11 cellular contexts compared by ENCODE assay signal in the genomic region with DNA sequence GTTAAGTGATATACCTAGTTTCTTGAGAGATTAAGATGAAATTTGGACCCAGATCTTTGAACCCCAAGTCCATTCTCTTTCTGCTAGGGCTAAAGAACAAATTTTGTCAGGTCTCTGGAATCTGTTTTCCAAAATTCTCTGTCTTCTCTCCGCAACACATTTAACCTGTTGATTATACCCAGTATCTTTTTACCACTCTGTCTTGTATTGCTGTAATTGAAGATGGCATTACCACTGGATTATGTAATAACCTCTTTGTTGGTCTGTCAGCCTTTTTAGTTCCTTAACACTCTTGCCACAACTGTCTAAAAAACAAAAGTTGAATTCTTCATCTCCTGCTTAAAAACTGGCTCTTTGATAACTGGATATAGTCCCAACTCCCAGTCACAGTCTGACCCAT. TPM values are rescaled to one million over a fixed set of nuclear protein-coding genes. Genes with fewer than 3 reads are reported as not detected.
DNase-seq lines count a peak whose midpoint lies in the region; ATAC-seq, FAIRE-seq and TF ChIP-seq lines count a peak whose summit lies in the region.
"Had no signal": no experiment of that assay in that cellular context is flagged by ENCODE, and none has a peak within 500 bp of the region (broad histone marks: within the 10 kb centered on the region; RNA-seq: fewer than 3 reads in every experiment).

No MANE protein-coding gene starts in this region.

- peaks cover 12% of the 10 kb centered on the region for H3F3A ChIP-seq in neural progenitor cell (ENCODE audit: low read depth)

- no peak overlapping the region for H2AFZ ChIP-seq in K562 (ENCODE audit: low read depth, low read length)
- no peak overlapping the region for H2AFZ ChIP-seq in neural progenitor cell (replicated peaks)

- CTCF ChIA-PET in CD8-positive, alpha-beta memory T cell (lab: Charles Lee): no interaction called here
- CTCF ChIA-PET in K562 (lab: Yijun Ruan, JAX; ENCODE audit: low intra/inter-chr PET ratio): interaction anchor here (0.6 kb wide), 2 partner anchors 225 to 668 kb away, joined by 3 to 4 read pairs; no protein-coding TSS in a partner anchor

- peaks cover 19% of the 10 kb centered on the region for H4K20me1 ChIP-seq in K562 (replicated peaks; ENCODE audit: control insufficient read depth, insufficient read depth, low read length)
- H4K20me1 ChIP-seq in neural progenitor cell (ENCODE audit: low read depth): peaks cover 63% of the 10 kb centered on the region

- H3K36me3 ChIP-seq in CD8-positive, alpha-beta memory T cell (ENCODE audit: insufficient read depth, low read length): peaks cover 9% of the 10 kb centered on the region
- H3K36me3 ChIP-seq in HUES48 (ENCODE audit: control insufficient read depth, insufficient read depth, low read length): peaks cover 51% of the 10 kb centered on the region
- peaks cover 68% of the 10 kb centered on the region for H3K36me3 ChIP-seq in K562 (ENCODE audit: control insufficient read depth, insufficient read depth, low read length)
- H3K36me3 ChIP-seq in neural progenitor cell: peaks cover 17% of the 10 kb centered on the region

- no peak overlapping the region for H3K4me3 ChIP-seq in CD8-positive, alpha-beta memory T cell (ENCODE audit: low read length)
- H3K4me3 ChIP-seq in HUES48 (ENCODE audit: low read depth, low read length) (peak overlapping the region; percentile 17; the same call in 1 of the 2 replicates), K562 (no peak overlapping the region), neural progenitor cell (no peak overlapping the region)

- no TSS peak for BruUV-seq in K562 (replicated peaks; lab: Mats Ljungman, UMichigan)

- no peak overlapping the region for H3K4me2 ChIP-seq in K562 (ENCODE audit: insufficient read depth, low read length)
- peak overlapping the region; percentile 95 for H3K4me2 ChIP-seq in neural progenitor cell

- no peak for ATAC-seq in K562
- no peak for ATAC-seq in GM21825 (IDR thresholded peaks at IDR 0.05; ENCODE audit: unreplicated experiment)

- no peak for TF ChIP-seq CTCF in K562 (IDR thresholded peaks at IDR 0.05 in 2 of 3, conservative IDR thresholded peaks at IDR 0.05 in 1 of 3; ENCODE audit: insufficient read depth in 2 of 3, low read depth in 1 of 3, low read length in 3 of 3)
- TF ChIP-seq CTCF in neural progenitor cell (IDR thresholded peaks at IDR 0.05): no peak

- peak overlapping the region; percentile 33 to 94 (median 70) for H3K27ac Mint-ChIP-seq in CD8-positive, alpha-beta memory T cell
- no peak overlapping the region for H3K27ac Mint-ChIP-seq in neural progenitor cell

- peaks cover 75% of the 10 kb centered on the region for H3K79me2 ChIP-seq in K562 (ENCODE audit: control insufficient read depth, insufficient read depth, low read length)
- H3K79me2 ChIP-seq in neural progenitor cell (ENCODE audit: low read depth): peaks cover 79% of the 10 kb centered on the region

- peaks cover 5% of the 10 kb centered on the region for H3K9me1 ChIP-seq in K562 (ENCODE audit: control insufficient read depth, insufficient read depth, low read length)

- FAIRE-seq in K562 (lab: Jason Lieb, UNC): no peak

- no peak for TF ChIP-seq POLR2A in K562 (conservative IDR thresholded peaks at IDR 0.05)

- H3K27ac ChIP-seq in CD8-positive, alpha-beta memory T cell (ENCODE audit: low read depth, low read length): no peak overlapping the region
- no peak overlapping the region for H3K27ac ChIP-seq in HUES48 (ENCODE audit: low read depth, low read length)
- H3K27ac ChIP-seq in K562 (ENCODE audit: extremely low read depth, low read depth, low read length): no peak overlapping the region
- H3K27ac ChIP-seq in neural progenitor cell: no peak overlapping the region

- peaks cover 44 to 55% (median 49%) of the 10 kb centered on the region in 3 donors for H3K4me1 Mint-ChIP-seq in CD8-positive, alpha-beta memory T cell
- peaks cover 18% of the 10 kb centered on the region for H3K4me1 Mint-ChIP-seq in neural progenitor cell

- no peaks in the 10 kb centered on the region for H3K27me3 Mint-ChIP-seq in CD8-positive, alpha-beta memory T cell
- no peaks in the 10 kb centered on the region for H3K27me3 Mint-ChIP-seq in neural progenitor cell (ENCODE audit: insufficient read depth, low read depth)

- peak overlapping the region; percentile 7 to 89 (median 48) for H3K4me3 Mint-ChIP-seq in CD8-positive, alpha-beta memory T cell
- H3K4me3 Mint-ChIP-seq in neural progenitor cell: peak overlapping the region; percentile 61

- H3K4me1 ChIP-seq in CD8-positive, alpha-beta memory T cell (ENCODE audit: insufficient read depth, low read length): peaks cover 63% of the 10 kb centered on the region
- H3K4me1 ChIP-seq in HUES48 (ENCODE audit: control insufficient read depth, insufficient read depth, low read length) (peaks cover 38% of the 10 kb centered on the region), K562 (replicated peaks in 1 of 2; ENCODE audit: control insufficient read depth in 2 of 2, insufficient read depth in 2 of 2, low read length in 2 of 2) (peaks cover 5 to 17% of the 10 kb centered on the region in 2 experiments; a peak in 4 of 5 replicates), neural progenitor cell (peaks cover 34% of the 10 kb centered on the region)

- H3K9ac ChIP-seq in HUES48 (ENCODE audit: low read depth, low read length) (no peak overlapping the region), K562 (ENCODE audit: insufficient read depth in 1 of 2, low read depth in 2 of 2, low read length in 2 of 2) (peak overlapping the region in 1 of 2 experiments; percentile 6; a peak in 1 of 4 replicates), neural progenitor cell (no peak overlapping the region)

- H3K36me3 Mint-ChIP-seq in CD8-positive, alpha-beta memory T cell: peaks cover 0 to 48% (median 3%) of the 10 kb centered on the region in 3 donors
- H3K36me3 Mint-ChIP-seq in neural progenitor cell: peaks cover 18% of the 10 kb centered on the region

- H3K9me3 Mint-ChIP-seq in CD8-positive, alpha-beta memory T cell: no peaks in the 10 kb centered on the region
- no peaks in the 10 kb centered on the region for H3K9me3 Mint-ChIP-seq in neural progenitor cell

- H3K9me3 ChIP-seq in CD8-positive, alpha-beta memory T cell (ENCODE audit: low read length): no peaks in the 10 kb centered on the region
- no peaks in the 10 kb centered on the region for H3K9me3 ChIP-seq in HUES48 (ENCODE audit: control insufficient read depth, insufficient read depth, low read length)
- no peaks in the 10 kb centered on the region for H3K9me3 ChIP-seq in K562 (replicated peaks; ENCODE audit: control insufficient read depth, insufficient read depth, low read depth, low read length)
- no peaks in the 10 kb centered on the region for H3K9me3 ChIP-seq in neural progenitor cell (ENCODE audit: low read depth)

- intact Hi-C loops in K562 (cut with micrococcal nuclease): no loop called here

- WGBS in K562 (ENCODE audit: insufficient coverage, low coverage, missing lambda C conversion rate): 87% methylated on average over 1 of the region's 1 CpG

- TF ChIP-seq EP300 in K562 (IDR thresholded peaks at IDR 0.05; ENCODE audit: low read length): no peak

- TF ChIP-seq RAD21 in K562 (CRISPR knock-in tag; conservative IDR thresholded peaks at IDR 0.05 in 1 of 2, IDR thresholded peaks at IDR 0.05 in 1 of 2): no peak

- POLR2A ChIA-PET in CD8-positive, alpha-beta memory T cell (lab: Charles Lee): no interaction called here
- POLR2A ChIA-PET in K562 (lab: Yijun Ruan, JAX): interaction anchor here (0.7 to 4.0 kb wide), 4 partner anchors 10 to 319 kb away, joined by 3 to 64 read pairs (median 3); no protein-coding TSS in a partner anchor

- H3K27me3 ChIP-seq in CD8-positive, alpha-beta memory T cell (ENCODE audit: insufficient read depth, low read length, poor library complexity, severe bottlenecking): no peaks in the 10 kb centered on the region
- no peaks in the 10 kb centered on the region for H3K27me3 ChIP-seq in HUES48 (ENCODE audit: control insufficient read depth, insufficient read depth, low read length)
- H3K27me3 ChIP-seq in K562 (ENCODE audit: control insufficient read depth in 2 of 2, insufficient read depth in 2 of 2, low read length in 2 of 2): no peaks in the 10 kb centered on the region
- H3K27me3 ChIP-seq in neural progenitor cell: no peaks in the 10 kb centered on the region

- in situ Hi-C loops in K562 (cut with MboI): no loop called here

- no peak for DNase-seq in CD8-positive, alpha-beta memory T cell
- DNase-seq in K562 (ENCODE audit: extremely low read depth in 1 of 4, low spot score in 3 of 4) (no peak), neural progenitor cell (ENCODE audit: low spot score) (no peak), 8988T (no peak), HuH-7.5 (ENCODE audit: low spot score) (no peak)
- DNase-seq: activated CD8-positive, alpha-beta memory T cell treated with anti-CD3 and anti-CD28 coated beads, Interleukin-2, amount 50 U/mL, for 4 hours; foreskin melanocyte; mesenchymal stem cell; NCI-H510A treated with DMSO at 0.1 percent for 48 hours had no signal

RNA-seq across cellular contexts. Expression of a gene that starts 3.0 kb away (rescaled TPM):
- total RNA-seq in CD8-positive, alpha-beta memory T cell: 100 to 1,000 TPM; 339 TPM
- 293 TPM for polyA plus RNA-seq in CD8-positive, alpha-beta memory T cell
- 83.3 and 146 TPM in 2 replicates for total RNA-seq in K562 (2011; cell fraction: chromatin; rRNA removed; ENCODE audit: low replicate concordance)
- 43.4 and 63.3 TPM in 2 replicates for total RNA-seq in K562 (2011; cell fraction: nucleolus; rRNA removed)
- total RNA-seq in K562 (2011; cell fraction: nucleoplasm; rRNA removed): 146 and 277 TPM in 2 replicates
- total RNA-seq in K562 (2014; rRNA removed) (272 and 273 TPM in 2 replicates), K562 (2014; rRNA removed; fragmentation: Illumina TruSeq; extraction: Trizol) (690 and 726 TPM in 2 replicates), K562 (2015; rRNA removed; fragmentation: Illumina TruSeq; extraction: Trizol) (537 and 597 TPM in 2 replicates), K562 (2021) (434 and 437 TPM in 2 replicates), neural progenitor cell (ENCODE audit: low replicate concordance) (751 and 1,104 TPM in 2 replicates)
- polyA plus RNA-seq in K562 (2011; rRNA removed) (836 and 1,016 TPM in 2 replicates), K562 (2014; fragmentation: Illumina TruSeq; extraction: Trizol) (557 and 668 TPM in 2 replicates), K562 (2014; fragmentation: Nextera tagmentation; extraction: Ambion mirVana) (1,000 to 10,000 TPM; 1,645 to 1,892 TPM), K562 (2014; rRNA removed) (502 and 509 TPM in 2 replicates)
- 227 and 688 TPM in 2 replicates for polyA plus RNA-seq in K562 (2011; cell fraction: cytosol; rRNA removed)
- 227 and 377 TPM in 2 replicates for polyA plus RNA-seq in K562 (2011; cell fraction: nucleus; rRNA removed)
- polyA plus RNA-seq in K562 (2012): 392 and 460 TPM in 2 replicates
- polyA minus RNA-seq in K562 (2011; rRNA and poly(A)+ RNA removed): 359 and 411 TPM in 2 replicates
- 148 and 171 TPM in 2 replicates for polyA minus RNA-seq in K562 (2011; cell fraction: cytosol; rRNA and poly(A)+ RNA removed)
- 33.3 and 80.0 TPM in 2 replicates for polyA minus RNA-seq in K562 (2011; cell fraction: nucleus; rRNA and poly(A)+ RNA removed)

RNA-seq across cellular contexts. Expression of a gene that starts 29.3 kb away (rescaled TPM):
- 1 to 10 TPM; 2.2 to 3.0 TPM for total RNA-seq in CD8-positive, alpha-beta memory T cell
- polyA plus RNA-seq in CD8-positive, alpha-beta memory T cell: 1.8 TPM
- total RNA-seq in K562 (2011; cell fraction: chromatin; rRNA removed; ENCODE audit: low replicate concordance): 16.4 and 37.6 TPM in 2 replicates
- total RNA-seq in K562 (2011; cell fraction: nucleolus; rRNA removed): 26.8 and 35.4 TPM in 2 replicates
- total RNA-seq in K562 (2011; cell fraction: nucleoplasm; rRNA removed): 21.5 and 25.0 TPM in 2 replicates
- total RNA-seq in K562 (2014; rRNA removed) (8.0 and 11.6 TPM in 2 replicates), K562 (2014; rRNA removed; fragmentation: Illumina TruSeq; extraction: Trizol) (4.7 and 5.1 TPM in 2 replicates), K562 (2015; rRNA removed; fragmentation: Illumina TruSeq; extraction: Trizol) (6.7 and 7.6 TPM in 2 replicates), K562 (2021) (18.5 and 21.1 TPM in 2 replicates), neural progenitor cell (ENCODE audit: low replicate concordance) (4.3 and 5.7 TPM in 2 replicates)
- polyA plus RNA-seq in K562 (2011; rRNA removed) (4.0 and 11.2 TPM in 2 replicates), K562 (2014; fragmentation: Illumina TruSeq; extraction: Trizol) (21.9 and 27.0 TPM in 2 replicates), K562 (2014; fragmentation: Nextera tagmentation; extraction: Ambion mirVana) (under 1 TPM; 0.21 to 0.48 TPM), K562 (2014; rRNA removed) (7.5 and 8.8 TPM in 2 replicates)
- polyA plus RNA-seq in K562 (2011; cell fraction: cytosol; rRNA removed): 4.7 and 5.2 TPM in 2 replicates
- polyA plus RNA-seq in K562 (2011; cell fraction: nucleus; rRNA removed): 6.3 and 7.3 TPM in 2 replicates
- 26.2 and 32.9 TPM in 2 replicates for polyA plus RNA-seq in K562 (2012)
- 3.6 and 4.8 TPM in 2 replicates for polyA minus RNA-seq in K562 (2011; rRNA and poly(A)+ RNA removed)
- polyA minus RNA-seq in K562 (2011; cell fraction: cytosol; rRNA and poly(A)+ RNA removed): 6.6 and 10.0 TPM in 2 replicates
- 5.0 and 6.2 TPM in 2 replicates for polyA minus RNA-seq in K562 (2011; cell fraction: nucleus; rRNA and poly(A)+ RNA removed)
